In genomic region chr12:34389378-34390170, GRCh38 we compare ENCODE assay signal across 20 cellular contexts.
DNase-seq lines count a peak whose midpoint lies in the region; ATAC-seq and TF ChIP-seq lines count a peak whose summit lies in the region.
"Had no signal": no experiment of that assay in that cellular context is flagged by ENCODE, and none has a peak within 500 bp of the region (broad histone marks: within the 10 kb centered on the region; RNA-seq: fewer than 3 reads in every experiment).

No MANE protein-coding gene starts in this region.

- H3K4me1 ChIP-seq in HEK293 (ENCODE audit: control insufficient read depth, insufficient read depth, low read length) (no peaks in the 10 kb centered on the region), right cardiac atrium (ENCODE audit: control insufficient read depth, insufficient read depth, low read length) (no peaks in the 10 kb centered on the region)

- no peak overlapping the region for H3K4me3 Mint-ChIP-seq in CD14-positive monocyte
- H3K4me3 Mint-ChIP-seq in activated T-cell treated with anti-CD3 and anti-CD28 coated beads, Interleukin-2, amount 50 U/mL, for 4 hours = no peak overlapping the region
- H3K4me3 Mint-ChIP-seq: CD4-positive, alpha-beta T cell had no signal

- DNase-seq in CD14-positive monocyte (ENCODE audit: low spot score) (peak; percentile 29), right cardiac atrium (peak in 2 of 3 donors; percentile 10 to 17), posterior vena cava (ENCODE audit: low spot score) (peak; percentile 58), kidney tubule cell (ENCODE audit: low spot score) (no peak), T-helper 1 cell (no peak)
- no peak for DNase-seq in activated T-cell treated with anti-CD3 and anti-CD28 coated beads, Interleukin-2, amount 50 U/mL, for 4 hours
- DNase-seq: CD4-positive, alpha-beta T cell; COR-L47; DMS79; Karpas-422; NCI-H1417; NCI-H1694 treated with DMSO at 0.1 percent for 48 hours; NCI-H2107; NCI-H446 treated with DMSO at 0.1 percent for 48 hours; NCI-H526 treated with DMSO at 0.1 percent for 48 hours; SHP77 treated with DMSO at 0.1 percent for 48 hours had no signal

- H3K27ac ChIP-seq in HEK293 (ENCODE audit: extremely low read depth, low read depth, low read length) = no peak overlapping the region
- no peak overlapping the region for H3K27ac ChIP-seq in right cardiac atrium (ENCODE audit: low read length)

- H3K9me3 Mint-ChIP-seq in CD14-positive monocyte = peaks cover 74 to 93% (median 82%) of the 10 kb centered on the region in 7 donors
- H3K9me3 Mint-ChIP-seq in activated T-cell treated with anti-CD3 and anti-CD28 coated beads, Interleukin-2, amount 50 U/mL, for 4 hours = peaks cover 13% of the 10 kb centered on the region
- H3K9me3 Mint-ChIP-seq: CD4-positive, alpha-beta T cell had no signal

- H3K27ac Mint-ChIP-seq in CD14-positive monocyte = no peak overlapping the region
- H3K27ac Mint-ChIP-seq: CD4-positive, alpha-beta T cell; IgD-negative memory B cell had no signal

- TF ChIP-seq CTCF in CD14-positive monocyte (IDR thresholded peaks at IDR 0.05) = no peak
- TF ChIP-seq CTCF in HEK293 (tag by site-specific recombination; IDR thresholded peaks at IDR 0.05) = no peak

- H3K27me3 ChIP-seq in right cardiac atrium (ENCODE audit: control insufficient read depth, insufficient read depth) = no peaks in the 10 kb centered on the region

- POLR2A ChIA-PET in HEK293 (lab: Yijun Ruan, JAX) = no interaction called here

- no peaks in the 10 kb centered on the region for H3K27me3 Mint-ChIP-seq in CD14-positive monocyte (ENCODE audit: low read depth in 3 of 3)
- no peaks in the 10 kb centered on the region for H3K27me3 Mint-ChIP-seq in activated T-cell treated with anti-CD3 and anti-CD28 coated beads, Interleukin-2, amount 50 U/mL, for 4 hours (ENCODE audit: low read depth)
- H3K27me3 Mint-ChIP-seq: CD4-positive, alpha-beta T cell had no signal

- H3K4me1 Mint-ChIP-seq in CD14-positive monocyte = no peaks in the 10 kb centered on the region
- H3K4me1 Mint-ChIP-seq in activated T-cell treated with anti-CD3 and anti-CD28 coated beads, Interleukin-2, amount 50 U/mL, for 4 hours (ENCODE audit: low read depth) = no peaks in the 10 kb centered on the region
- H3K4me1 Mint-ChIP-seq: IgD-negative memory B cell had no signal

- H3K36me3 ChIP-seq in HEK293 (ENCODE audit: control insufficient read depth in 2 of 2, insufficient read depth in 1 of 2, low read length in 2 of 2) = no peaks in the 10 kb centered on the region

- CTCF ChIA-PET in HEK293 (lab: Yijun Ruan, JAX) = no interaction called here

- no peaks in the 10 kb centered on the region for H3K36me3 Mint-ChIP-seq in CD14-positive monocyte
- H3K36me3 Mint-ChIP-seq in activated T-cell treated with anti-CD3 and anti-CD28 coated beads, Interleukin-2, amount 50 U/mL, for 4 hours (ENCODE audit: insufficient read depth) = peaks cover 1% of the 10 kb centered on the region
- H3K36me3 Mint-ChIP-seq: IgD-negative memory B cell had no signal

- ATAC-seq in right cardiac atrium = no peak
- ATAC-seq in activated T-cell treated with anti-CD3 and anti-CD28 coated beads, Interleukin-2, amount 50 U/mL, for 4 hours = no peak
- ATAC-seq in GM19023 (IDR thresholded peaks at IDR 0.05; ENCODE audit: unreplicated experiment) = no peak
- ATAC-seq: GM12878 had no signal

- 63% methylated on average over 26 of the region's 26 CpGs for WGBS in right cardiac atrium

- no peak overlapping the region for H3K4me3 ChIP-seq in HEK293 (ENCODE audit: low read depth, low read length)
- H3K4me3 ChIP-seq in right cardiac atrium (ENCODE audit: low read length) = no peak overlapping the region
- H3K4me3 ChIP-seq: GM12878 had no signal

- intact Hi-C loops in CD14-positive monocyte (cut with micrococcal nuclease) = no loop called here
- intact Hi-C loops in right cardiac atrium (cut with DNase I) = no loop called here
- intact Hi-C loops in posterior vena cava (cut with DNase I) = no loop called here

- no peaks in the 10 kb centered on the region for H3K9me3 ChIP-seq in HEK293 (ENCODE audit: control insufficient read depth, insufficient read depth, low read depth, low read length)
- no peaks in the 10 kb centered on the region for H3K9me3 ChIP-seq in right cardiac atrium (ENCODE audit: control insufficient read depth, low read length)

TF ChIP-seq in HEK293, 187 proteins besides CTCF, POLR2A, EP300 and RAD21:
- TF ChIP-seq, protein P1, sequence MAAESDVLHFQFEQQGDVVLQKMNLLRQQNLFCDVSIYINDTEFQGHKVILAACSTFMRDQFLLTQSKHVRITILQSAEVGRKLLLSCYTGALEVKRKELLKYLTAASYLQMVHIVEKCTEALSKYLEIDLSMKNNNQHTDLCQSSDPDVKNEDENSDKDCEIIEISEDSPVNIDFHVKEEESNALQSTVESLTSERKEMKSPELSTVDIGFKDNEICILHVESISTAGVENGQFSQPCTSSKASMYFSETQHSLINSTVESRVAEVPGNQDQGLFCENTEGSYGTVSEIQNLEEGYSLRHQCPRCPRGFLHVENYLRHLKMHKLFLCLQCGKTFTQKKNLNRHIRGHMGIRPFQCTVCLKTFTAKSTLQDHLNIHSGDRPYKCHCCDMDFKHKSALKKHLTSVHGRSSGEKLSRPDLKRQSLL (tag by site-specific recombination; IDR thresholded peaks at IDR 0.05) = no peak
- peak; percentile 28; the same call in 1 of the 2 replicates for TF ChIP-seq ZNF335 (tag by site-specific recombination; conservative IDR thresholded peaks at IDR 0.05)

Comparison
In these comparisons a context has a peak if more than half of its experiments do, and no peak if none do; other contexts are left out.
1. DNase-seq: peak in CD14-positive monocyte (single experiment), right cardiac atrium (2 of 3) and posterior vena cava (single experiment); none in activated T-cell treated with anti-CD3 and anti-CD28 coated beads, Interleukin-2, amount 50 U/mL, for 4 hours (single experiment), kidney tubule cell (single experiment) and T-helper 1 cell (0 of 5).